Comparison of ENCODE assay signal across 15 cellular contexts in genomic region chr17:32116937-32117336, GRCh38. TPM values are rescaled to one million over a fixed set of nuclear protein-coding genes. Genes with fewer than 3 reads are reported as not detected.
DNase-seq lines count a peak whose midpoint lies in the region; ATAC-seq and TF ChIP-seq lines count a peak whose summit lies in the region.
"Had no signal": no experiment of that assay in that cellular context is flagged by ENCODE, and none has a peak within 500 bp of the region (broad histone marks: within the 10 kb centered on the region; RNA-seq: fewer than 3 reads in every experiment).

No MANE protein-coding gene starts in this region.

- H3K4me2 ChIP-seq in parathyroid adenoma (ENCODE audit: low read length) = no peak overlapping the region

- H3K9me3 ChIP-seq in parathyroid adenoma (ENCODE audit: control insufficient read depth, low read length) = no peaks in the 10 kb centered on the region
- H3K9me3 ChIP-seq: SJSA1 had no signal

- H3K4me1 ChIP-seq in parathyroid adenoma = peaks cover 4% of the 10 kb centered on the region

- no peak overlapping the region for H3K9ac ChIP-seq in parathyroid adenoma

- DNase-seq in NCI-H1417 (lab: John Stamatoyannopoulos, UW) (peak in 2 of 3 experiments; percentile 65 to 88), NCI-H146 (lab: John Stamatoyannopoulos, UW) (peak; percentile 90), NCI-H69 (lab: John Stamatoyannopoulos, UW) (peak; percentile 86), T-helper 9 cell (no peak)
- DNase-seq in activated T-helper 2 cell treated with anti-CD3 and anti-CD28 coated beads, Interferon-gamma antibody, Interleukin-2, Interleukin-4, amounts not matched to agents 10 μg/mL and 5 μg/mL and 100 μg/mL, durations not matched to agents 14 hours and 24 hours and 36 hours (ENCODE audit: low spot score) = no peak
- DNase-seq: CD4-positive, alpha-beta memory T cell; GF-D8; NCI-H1694 treated with DMSO at 0.1 percent for 48 hours; NCI-H526 treated with DMSO at 0.1 percent for 48 hours had no signal

- no peak for ATAC-seq in GM21737 (IDR thresholded peaks at IDR 0.05; ENCODE audit: unreplicated experiment)
- ATAC-seq: K562 had no signal

- peaks cover 1% of the 10 kb centered on the region for H3K4me1 Mint-ChIP-seq in activated T-helper 2 cell treated with anti-CD3 and anti-CD28 coated beads, Interferon-gamma antibody, Interleukin-2, Interleukin-4, amounts not matched to agents 10 μg/mL and 5 μg/mL and 100 μg/mL, durations not matched to agents 14 hours and 24 hours and 36 hours (ENCODE audit: low read depth)
- H3K4me1 Mint-ChIP-seq: B cell had no signal

- intact Hi-C loops in activated T-helper 2 cell treated with anti-CD3 and anti-CD28 coated beads, Interferon-gamma antibody, Interleukin-2, Interleukin-4, amounts not matched to agents 10 μg/mL and 5 μg/mL and 100 μg/mL, durations not matched to agents 14 hours and 24 hours and 36 hours (cut with micrococcal nuclease) = no loop called here

- H3K4me3 ChIP-seq in parathyroid adenoma (ENCODE audit: low read depth, low read length) = no peak overlapping the region
- H3K4me3 ChIP-seq: K562, SJSA1 had no signal

- H3K4me3 Mint-ChIP-seq in activated T-helper 2 cell treated with anti-CD3 and anti-CD28 coated beads, Interferon-gamma antibody, Interleukin-2, Interleukin-4, amounts not matched to agents 10 μg/mL and 5 μg/mL and 100 μg/mL, durations not matched to agents 14 hours and 24 hours and 36 hours (ENCODE audit: low read depth) = no peak overlapping the region
- H3K4me3 Mint-ChIP-seq: B cell; T-helper 2 cell treated with Interferon-gamma antibody and Interleukin-4, amounts not matched to agents 5 μg/mL and 100 μg/mL, for 36 hours had no signal

- H3K27ac Mint-ChIP-seq in activated T-helper 2 cell treated with anti-CD3 and anti-CD28 coated beads, Interferon-gamma antibody, Interleukin-2, Interleukin-4, amounts not matched to agents 10 μg/mL and 5 μg/mL and 100 μg/mL, durations not matched to agents 14 hours and 24 hours and 36 hours = no peak overlapping the region
- H3K27ac Mint-ChIP-seq: B cell; CD4-positive, alpha-beta memory T cell; T-helper 2 cell treated with Interferon-gamma antibody and Interleukin-4, amounts not matched to agents 5 μg/mL and 100 μg/mL, for 36 hours had no signal

- no peaks in the 10 kb centered on the region for H3K9me3 Mint-ChIP-seq in activated T-helper 2 cell treated with anti-CD3 and anti-CD28 coated beads, Interferon-gamma antibody, Interleukin-2, Interleukin-4, amounts not matched to agents 10 μg/mL and 5 μg/mL and 100 μg/mL, durations not matched to agents 14 hours and 24 hours and 36 hours
- H3K9me3 Mint-ChIP-seq: T-helper 2 cell treated with Interferon-gamma antibody and Interleukin-4, amounts not matched to agents 5 μg/mL and 100 μg/mL, for 36 hours had no signal

- peak overlapping the region; percentile 29 for H2AFZ ChIP-seq in parathyroid adenoma

- no peaks in the 10 kb centered on the region for H3K36me3 ChIP-seq in parathyroid adenoma (ENCODE audit: control insufficient read depth, insufficient read depth, low read length)
- H3K36me3 ChIP-seq: SJSA1 had no signal

- no peaks in the 10 kb centered on the region for H3K36me3 Mint-ChIP-seq in activated T-helper 2 cell treated with anti-CD3 and anti-CD28 coated beads, Interferon-gamma antibody, Interleukin-2, Interleukin-4, amounts not matched to agents 10 μg/mL and 5 μg/mL and 100 μg/mL, durations not matched to agents 14 hours and 24 hours and 36 hours (ENCODE audit: low read depth)
- H3K36me3 Mint-ChIP-seq: CD4-positive, alpha-beta memory T cell had no signal

- H3K79me2 ChIP-seq in parathyroid adenoma = no peaks in the 10 kb centered on the region

- peaks cover 10% of the 10 kb centered on the region for H3K27me3 Mint-ChIP-seq in activated T-helper 2 cell treated with anti-CD3 and anti-CD28 coated beads, Interferon-gamma antibody, Interleukin-2, Interleukin-4, amounts not matched to agents 10 μg/mL and 5 μg/mL and 100 μg/mL, durations not matched to agents 14 hours and 24 hours and 36 hours (ENCODE audit: low read depth)

- TF ChIP-seq CTCF in parathyroid adenoma (IDR thresholded peaks at IDR 0.05) = no peak

- no peak overlapping the region for H3K27ac ChIP-seq in parathyroid adenoma
- H3K27ac ChIP-seq: SJSA1 had no signal

- H3K27me3 ChIP-seq in parathyroid adenoma (ENCODE audit: control insufficient read depth, insufficient read depth, low read length) = no peaks in the 10 kb centered on the region
- H3K27me3 ChIP-seq: SJSA1 had no signal

RNA-seq across cellular contexts. Expression of gene RHOT1, which starts 25.4 kb away (rescaled TPM):
- 25.2 and 25.7 TPM in 2 replicates for total RNA-seq in activated T-helper 2 cell treated with anti-CD3 and anti-CD28 coated beads, Interferon-gamma antibody, Interleukin-2, Interleukin-4, amounts not matched to agents 10 μg/mL and 5 μg/mL and 100 μg/mL, durations not matched to agents 14 hours and 24 hours and 36 hours

Comparison
In these comparisons a context has a peak if more than half of its experiments do, and no peak if none do; other contexts are left out.
1. DNase-seq: peak in NCI-H1417 (2 of 3), NCI-H146 (single experiment) and NCI-H69 (single experiment); none in activated T-helper 2 cell treated with anti-CD3 and anti-CD28 coated beads, Interferon-gamma antibody, Interleukin-2, Interleukin-4, amounts not matched to agents 10 μg/mL and 5 μg/mL and 100 μg/mL, durations not matched to agents 14 hours and 24 hours and 36 hours (single experiment) and T-helper 9 cell (single experiment).